In the genomic region with DNA sequence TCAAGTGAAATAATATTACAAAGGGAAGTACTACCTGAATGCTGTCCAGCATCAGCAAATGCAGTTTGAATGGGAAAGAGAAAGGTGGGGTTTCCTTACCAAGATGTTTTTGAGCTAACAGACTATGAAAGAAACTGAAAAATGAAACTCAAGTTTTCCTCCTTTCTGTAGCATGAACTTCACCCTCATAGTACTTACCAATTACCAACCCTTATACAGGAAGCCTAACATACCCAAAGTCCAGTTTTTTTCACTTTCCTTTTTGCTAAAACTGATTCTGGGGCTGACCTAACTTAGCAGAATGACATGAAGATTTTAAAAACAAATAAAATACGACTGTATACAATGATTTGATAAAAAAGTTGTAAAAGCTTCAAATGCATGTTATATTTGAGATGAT, we compare ENCODE assay signal across 18 cellular contexts. TPM values are rescaled to one million over a fixed set of nuclear protein-coding genes. Genes with fewer than 3 reads are reported as not detected.
DNase-seq lines count a peak whose midpoint lies in the region; ATAC-seq and TF ChIP-seq lines count a peak whose summit lies in the region.
"Had no signal": no experiment of that assay in that cellular context is flagged by ENCODE, and none has a peak within 500 bp of the region (broad histone marks: within the 10 kb centered on the region; RNA-seq: fewer than 3 reads in every experiment).

No MANE protein-coding gene starts in this region.

- peaks cover 82% of the 10 kb centered on the region for H3K4me1 ChIP-seq in CD4-positive, alpha-beta memory T cell (ENCODE audit: insufficient read depth, low read length)
- H3K4me1 ChIP-seq in HEK293 (ENCODE audit: control insufficient read depth, insufficient read depth, low read length) (no peaks in the 10 kb centered on the region), HAP-1 (peaks cover 16% of the 10 kb centered on the region)

- no peak overlapping the region for H3K4me3 ChIP-seq in CD4-positive, alpha-beta memory T cell (ENCODE audit: low read length in 2 of 2)
- H3K4me3 ChIP-seq in HEK293 (ENCODE audit: low read depth, low read length): no peak overlapping the region
- no peak overlapping the region for H3K4me3 ChIP-seq in HAP-1
- H3K4me3 ChIP-seq: BLaER1, cardiac muscle cell, Peyer's patch, transverse colon had no signal

- H3K9me3 ChIP-seq in CD4-positive, alpha-beta memory T cell (ENCODE audit: control insufficient read depth in 1 of 2, low read length in 2 of 2): no peaks in the 10 kb centered on the region
- H3K9me3 ChIP-seq in HEK293 (ENCODE audit: control insufficient read depth, insufficient read depth, low read depth, low read length): no peaks in the 10 kb centered on the region
- H3K9me3 ChIP-seq in HAP-1: peaks cover 6% of the 10 kb centered on the region
- H3K9me3 ChIP-seq: Peyer's patch, transverse colon had no signal

- POLR2A ChIA-PET in CD4-positive, alpha-beta memory T cell (lab: Charles Lee; ENCODE audit: partially characterized antibody): interaction anchor here (1.1 to 4.2 kb wide), 2 partner anchors 9 kb away, joined by 4 to 26 read pairs; no protein-coding TSS in a partner anchor
- POLR2A ChIA-PET in HEK293 (lab: Yijun Ruan, JAX): no interaction called here

- H3K36me3 Mint-ChIP-seq in CD4-positive, alpha-beta memory T cell: peaks cover 48 to 75% of the 10 kb centered on the region in 2 donors
- peaks cover 53 to 70% of the 10 kb centered on the region in 2 donors for H3K36me3 Mint-ChIP-seq in activated naive CD4-positive, alpha-beta T cell treated with anti-CD3 and anti-CD28 coated beads, Interleukin-2, amount 50 U/mL, for 72 hours

- H3K4me3 Mint-ChIP-seq in CD4-positive, alpha-beta memory T cell: peak overlapping the region in 7 of 8 donors; percentile 30 to 75 (median 62)

- peak overlapping the region in 6 of 7 donors; percentile 43 to 88 (median 58) for H3K27ac Mint-ChIP-seq in CD4-positive, alpha-beta memory T cell
- peak overlapping the region; percentile 15 to 61 for H3K27ac Mint-ChIP-seq in activated naive CD4-positive, alpha-beta T cell treated with anti-CD3 and anti-CD28 coated beads, Interleukin-2, amount 50 U/mL, for 72 hours

- peaks cover 0 to 5% (median 0%) of the 10 kb centered on the region in 8 donors for H3K9me3 Mint-ChIP-seq in CD4-positive, alpha-beta memory T cell
- H3K9me3 Mint-ChIP-seq in activated naive CD4-positive, alpha-beta T cell treated with anti-CD3 and anti-CD28 coated beads, Interleukin-2, amount 50 U/mL, for 72 hours: peaks cover 0 to 9% of the 10 kb centered on the region in 2 donors

- no peak for DNase-seq in CD4-positive, alpha-beta memory T cell
- DNase-seq in GM13976 (ENCODE audit: low spot score): peak; percentile 31
- no peak for DNase-seq in activated naive CD4-positive, alpha-beta T cell treated with anti-CD3 and anti-CD28 coated beads, Interleukin-2, amount 50 U/mL, for 72 hours (ENCODE audit: low spot score in 2 of 2)
- DNase-seq in HAP-1 (ENCODE audit: low spot score in 2 of 2): no peak
- DNase-seq: activated CD4-positive, CD25-positive, alpha-beta regulatory T cell; activated gamma-delta T cell treated with Interleukin-2 at 50 U/mL for 16 hours; effector memory CD4-positive, alpha-beta T cell; hippocampal formation; NCI-H2081; NCI-H524 treated with DMSO at 0.1 percent for 48 hours; Peyer's patch; transverse colon had no signal

- in situ Hi-C loops in GM13976 (cut with MboI; ENCODE audit: low sequenced_read_pairs, unreplicated experiment) (no loop called here), HAP-1 (cut with MboI; ENCODE audit: low sequenced_read_pairs) (no loop called here)

- H3K27ac ChIP-seq in CD4-positive, alpha-beta memory T cell (ENCODE audit: low read depth, low read length): no peak overlapping the region
- H3K27ac ChIP-seq in HEK293 (ENCODE audit: extremely low read depth, low read depth, low read length): no peak overlapping the region
- H3K27ac ChIP-seq: BLaER1, cardiac muscle cell, Peyer's patch, transverse colon had no signal

- intact Hi-C loops in CD4-positive, alpha-beta memory T cell (cut with micrococcal nuclease): no loop called here

- H3K4me1 Mint-ChIP-seq in CD4-positive, alpha-beta memory T cell: peaks cover 54 to 84% (median 64%) of the 10 kb centered on the region in 4 donors

- H3K27me3 ChIP-seq in CD4-positive, alpha-beta memory T cell (ENCODE audit: insufficient read depth, low read length): no peaks in the 10 kb centered on the region
- H3K27me3 ChIP-seq in HAP-1 (ENCODE audit: low read depth): no peaks in the 10 kb centered on the region
- H3K27me3 ChIP-seq: BLaER1, cardiac muscle cell, Peyer's patch, transverse colon had no signal

- no peaks in the 10 kb centered on the region for H3K27me3 Mint-ChIP-seq in CD4-positive, alpha-beta memory T cell

- no peak for ATAC-seq in activated naive CD4-positive, alpha-beta T cell treated with anti-CD3 and anti-CD28 coated beads, Interleukin-2, amount 50 U/mL, for 72 hours
- ATAC-seq in GM19452 (IDR thresholded peaks at IDR 0.05; ENCODE audit: unreplicated experiment): no peak
- no peak for ATAC-seq in activated CD4-positive, CD25-positive, alpha-beta regulatory T cell treated with anti-CD3 and anti-CD28 coated beads, Interleukin-2, amount 50 U/mL, for 24 hours
- ATAC-seq in GM19463 (IDR thresholded peaks at IDR 0.05; ENCODE audit: unreplicated experiment): no peak

- peaks cover 55% of the 10 kb centered on the region for H3K36me3 ChIP-seq in CD4-positive, alpha-beta memory T cell (ENCODE audit: insufficient read depth, low read length)
- H3K36me3 ChIP-seq in HEK293 (ENCODE audit: control insufficient read depth in 2 of 2, insufficient read depth in 1 of 2, low read length in 2 of 2): peaks cover 17 to 68% of the 10 kb centered on the region in 2 experiments; a peak in 2 of 3 replicates
- H3K36me3 ChIP-seq in HAP-1 (replicated peaks): peaks cover 67% of the 10 kb centered on the region

- TF ChIP-seq CTCF in GM13976 (IDR thresholded peaks at IDR 0.05; ENCODE audit: borderline replicate concordance, control extremely low read depth, extremely low read depth, insufficient read depth, missing control alignments) (no peak), HEK293 (tag by site-specific recombination; IDR thresholded peaks at IDR 0.05) (no peak)

- CTCF ChIA-PET in CD4-positive, alpha-beta memory T cell (lab: Charles Lee; ENCODE audit: partially characterized antibody): interaction anchor here (1.0 kb wide), 1 partner anchor 27 kb away, joined by 3 read pairs; no protein-coding TSS in a partner anchor
- CTCF ChIA-PET in HEK293 (lab: Yijun Ruan, JAX): interaction anchor here (0.7 kb wide), 1 partner anchor 95 kb away, joined by 4 read pairs; no protein-coding TSS in a partner anchor

TF ChIP-seq in HEK293, 187 proteins besides CTCF, POLR2A, EP300 and RAD21:
- TF ChIP-seq ZNF202 (tag by site-specific recombination; IDR thresholded peaks at IDR 0.05; ENCODE audit: borderline replicate concordance): no peak
- TF ChIP-seq PRDM1 (tag by site-specific recombination; IDR thresholded peaks at IDR 0.05): 0 out of 2 replicates have a peak, but pooled peaks have one; percentile 13
- TF ChIP-seq, protein P1, sequence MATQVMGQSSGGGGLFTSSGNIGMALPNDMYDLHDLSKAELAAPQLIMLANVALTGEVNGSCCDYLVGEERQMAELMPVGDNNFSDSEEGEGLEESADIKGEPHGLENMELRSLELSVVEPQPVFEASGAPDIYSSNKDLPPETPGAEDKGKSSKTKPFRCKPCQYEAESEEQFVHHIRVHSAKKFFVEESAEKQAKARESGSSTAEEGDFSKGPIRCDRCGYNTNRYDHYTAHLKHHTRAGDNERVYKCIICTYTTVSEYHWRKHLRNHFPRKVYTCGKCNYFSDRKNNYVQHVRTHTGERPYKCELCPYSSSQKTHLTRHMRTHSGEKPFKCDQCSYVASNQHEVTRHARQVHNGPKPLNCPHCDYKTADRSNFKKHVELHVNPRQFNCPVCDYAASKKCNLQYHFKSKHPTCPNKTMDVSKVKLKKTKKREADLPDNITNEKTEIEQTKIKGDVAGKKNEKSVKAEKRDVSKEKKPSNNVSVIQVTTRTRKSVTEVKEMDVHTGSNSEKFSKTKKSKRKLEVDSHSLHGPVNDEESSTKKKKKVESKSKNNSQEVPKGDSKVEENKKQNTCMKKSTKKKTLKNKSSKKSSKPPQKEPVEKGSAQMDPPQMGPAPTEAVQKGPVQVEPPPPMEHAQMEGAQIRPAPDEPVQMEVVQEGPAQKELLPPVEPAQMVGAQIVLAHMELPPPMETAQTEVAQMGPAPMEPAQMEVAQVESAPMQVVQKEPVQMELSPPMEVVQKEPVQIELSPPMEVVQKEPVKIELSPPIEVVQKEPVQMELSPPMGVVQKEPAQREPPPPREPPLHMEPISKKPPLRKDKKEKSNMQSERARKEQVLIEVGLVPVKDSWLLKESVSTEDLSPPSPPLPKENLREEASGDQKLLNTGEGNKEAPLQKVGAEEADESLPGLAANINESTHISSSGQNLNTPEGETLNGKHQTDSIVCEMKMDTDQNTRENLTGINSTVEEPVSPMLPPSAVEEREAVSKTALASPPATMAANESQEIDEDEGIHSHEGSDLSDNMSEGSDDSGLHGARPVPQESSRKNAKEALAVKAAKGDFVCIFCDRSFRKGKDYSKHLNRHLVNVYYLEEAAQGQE (tag by site-specific recombination; IDR thresholded peaks at IDR 0.05): peak; percentile 31; the same call in 1 of the 2 replicates

RNA-seq across cellular contexts. Expression of a gene that starts 5.2 kb away (rescaled TPM):
- 10 to 100 TPM; 73.8 to 78.4 TPM for total RNA-seq in CD4-positive, alpha-beta memory T cell
- 10 to 100 TPM; 30.8 to 88.8 TPM for polyA plus RNA-seq in CD4-positive, alpha-beta memory T cell
- 10 to 100 TPM; 31.2 to 36.6 TPM for total RNA-seq in activated naive CD4-positive, alpha-beta T cell treated with anti-CD3 and anti-CD28 coated beads, Interleukin-2, amount 50 U/mL, for 72 hours

RNA-seq across cellular contexts. Expression of a gene that starts 53.4 kb away (rescaled TPM):
- 10 to 100 TPM; 60.3 to 60.4 TPM for total RNA-seq in CD4-positive, alpha-beta memory T cell
- polyA plus RNA-seq in CD4-positive, alpha-beta memory T cell: 10 to 100 TPM; 21.6 to 47.1 TPM
- 10 to 100 TPM; 42.1 to 51.9 TPM for total RNA-seq in activated naive CD4-positive, alpha-beta T cell treated with anti-CD3 and anti-CD28 coated beads, Interleukin-2, amount 50 U/mL, for 72 hours
